ENCODE assay signal across 8 cellular contexts in genomic region chr19:4575978-4576933, GRCh38. TPM values are rescaled to one million over a fixed set of nuclear protein-coding genes. Genes with fewer than 3 reads are reported as not detected.
DNase-seq lines count a peak whose midpoint lies in the region; ATAC-seq and TF ChIP-seq lines count a peak whose summit lies in the region.

No MANE protein-coding gene starts in this region.

- WGBS in prostate gland = 62% methylated on average over 17 of the region's 17 CpGs

- no peak overlapping the region for H3K27ac Mint-ChIP-seq in activated T-helper 17 cell treated with anti-CD3 and anti-CD28 coated beads, Interleukin-2, amount 50 U/mL, for 72 hours

- no peaks in the 10 kb centered on the region for H3K36me3 Mint-ChIP-seq in activated T-helper 17 cell treated with anti-CD3 and anti-CD28 coated beads, Interleukin-2, amount 50 U/mL, for 72 hours (ENCODE audit: low read depth)

- H2AFZ ChIP-seq in OCI-LY1 (ENCODE audit: low read length) = no peak overlapping the region

- H3K4me1 ChIP-seq in OCI-LY1 (ENCODE audit: insufficient read depth, low read length, severe bottlenecking) (no peaks in the 10 kb centered on the region), prostate gland (replicated peaks) (no peaks in the 10 kb centered on the region)

- H3K4me2 ChIP-seq in OCI-LY1 (ENCODE audit: low read length) = no peak overlapping the region

- H3K79me2 ChIP-seq in OCI-LY1 (ENCODE audit: insufficient read depth, low read length) = no peaks in the 10 kb centered on the region

- no peaks in the 10 kb centered on the region for H4K20me1 ChIP-seq in OCI-LY1 (ENCODE audit: insufficient read depth, low read length)

- peak; percentile 59 for ATAC-seq in activated T-helper 17 cell treated with anti-CD3 and anti-CD28 coated beads, Interleukin-2, amount 50 U/mL, for 72 hours (replicated peaks)
- no peak for ATAC-seq in GM21619 (IDR thresholded peaks at IDR 0.05; ENCODE audit: unreplicated experiment)

- no peaks in the 10 kb centered on the region for H3K36me3 ChIP-seq in OCI-LY1 (ENCODE audit: insufficient read depth, low read length)
- H3K36me3 ChIP-seq in prostate gland = no peaks in the 10 kb centered on the region

- no peak overlapping the region for H3K4me3 ChIP-seq in OCI-LY1 (ENCODE audit: low read depth, low read length, poor library complexity, severe bottlenecking)
- no peak overlapping the region for H3K4me3 ChIP-seq in prostate gland

- H3K27ac ChIP-seq in OCI-LY1 (ENCODE audit: low read depth, low read length, poor library complexity, severe bottlenecking) (no peak overlapping the region), prostate gland (no peak overlapping the region)

- no peak for TF ChIP-seq POLR2A in prostate gland (IDR thresholded peaks at IDR 0.05)

- peaks cover 25% of the 10 kb centered on the region for H3K27me3 Mint-ChIP-seq in activated T-helper 17 cell treated with anti-CD3 and anti-CD28 coated beads, Interleukin-2, amount 50 U/mL, for 72 hours

- H3K4me1 Mint-ChIP-seq in activated T-helper 17 cell treated with anti-CD3 and anti-CD28 coated beads, Interleukin-2, amount 50 U/mL, for 72 hours = no peaks in the 10 kb centered on the region

- intact Hi-C loops in prostate gland (cut with DNase I) = loop anchor here (5.0 kb wide), 1 partner anchor 61 kb away; the partner anchor contains the start of gene TNFAIP8L1

- TF ChIP-seq CTCF in OCI-LY1 (IDR thresholded peaks at IDR 0.05; ENCODE audit: low read length) (peak; percentile 76), prostate gland (IDR thresholded peaks at IDR 0.05) (peak in 3 of 4 experiments; percentile 43 to 64 (median 63))

- H3K9me3 ChIP-seq in OCI-LY1 (ENCODE audit: low read length) = no peaks in the 10 kb centered on the region
- H3K9me3 ChIP-seq in prostate gland = no peaks in the 10 kb centered on the region

- H3K9ac ChIP-seq in OCI-LY1 (ENCODE audit: low read length) = no peak overlapping the region

- no peaks in the 10 kb centered on the region for H3K9me2 ChIP-seq in OCI-LY1 (ENCODE audit: low read depth, low read length)

- peaks cover 2% of the 10 kb centered on the region; the same call in 1 of the 2 replicates for H3K27me3 ChIP-seq in OCI-LY1 (ENCODE audit: insufficient read depth, low read length)
- H3K27me3 ChIP-seq in prostate gland (replicated peaks; ENCODE audit: insufficient read depth) = peaks cover 10% of the 10 kb centered on the region

- H3K4me3 Mint-ChIP-seq in activated T-helper 17 cell treated with anti-CD3 and anti-CD28 coated beads, Interleukin-2, amount 50 U/mL, for 72 hours = no peak overlapping the region

- no peaks in the 10 kb centered on the region for H3K9me3 Mint-ChIP-seq in activated T-helper 17 cell treated with anti-CD3 and anti-CD28 coated beads, Interleukin-2, amount 50 U/mL, for 72 hours

- DNase-seq in NCI-H1417 (lab: John Stamatoyannopoulos, UW) (peak; percentile 20 to 57 (median 27)), NCI-H1417 treated with DMSO at 0.1 percent for 48 hours (lab: John Stamatoyannopoulos, UW) (no peak), germinal center (ENCODE audit: low spot score) (peak; percentile 77), prostate gland (ENCODE audit: low spot score) (peak; percentile 34), ureter (ENCODE audit: low spot score) (peak; percentile 61)

- H3F3A ChIP-seq in OCI-LY1 (ENCODE audit: insufficient read depth, low read length) = no peaks in the 10 kb centered on the region; the same call in 1 of the 2 replicates

RNA-seq across cellular contexts. Expression of gene SEMA6B, which starts 16.8 kb away (rescaled TPM):
- total RNA-seq in activated T-helper 17 cell treated with anti-CD3 and anti-CD28 coated beads, Interleukin-2, amount 50 U/mL, for 72 hours = under 1 TPM in 1 of 2 donors, not detected in 1; 0.05 TPM
- total RNA-seq in prostate gland (1 to 10 TPM; 4.3 to 7.8 TPM), ureter (12.3 TPM)

RNA-seq across cellular contexts. Expression of gene LRG1, which starts 36.4 kb away (rescaled TPM):
- under 1 TPM; 0.53 to 0.93 TPM for total RNA-seq in activated T-helper 17 cell treated with anti-CD3 and anti-CD28 coated beads, Interleukin-2, amount 50 U/mL, for 72 hours
- 1 to 10 TPM; 2.5 to 3.6 TPM for total RNA-seq in prostate gland
- 19.4 TPM for total RNA-seq in ureter

RNA-seq across cellular contexts. Expression of gene PLIN5, which starts 41.2 kb away (rescaled TPM):
- under 1 TPM in 1 of 2 donors, not detected in 1; 0.17 TPM for total RNA-seq in activated T-helper 17 cell treated with anti-CD3 and anti-CD28 coated beads, Interleukin-2, amount 50 U/mL, for 72 hours
- total RNA-seq in prostate gland (10 to 100 TPM; 23.2 to 26.8 TPM), ureter (30.3 TPM)

RNA-seq across cellular contexts. Expression of gene PLIN4, which starts 58.0 kb away (rescaled TPM):
- under 1 TPM in 1 of 2 donors, not detected in 1; 0.05 TPM for total RNA-seq in activated T-helper 17 cell treated with anti-CD3 and anti-CD28 coated beads, Interleukin-2, amount 50 U/mL, for 72 hours
- total RNA-seq in prostate gland (10 to 100 TPM in 1 of 2 donors, 1 to 10 TPM in 1; 8.2 to 13.9 TPM), ureter (27.1 TPM)

Comparison
In these comparisons a context has a peak if more than half of its experiments do, and no peak if none do; other contexts are left out.
1. RNA of gene SEMA6B, which starts 16.8 kb away (total RNA-seq): 12.3 TPM in ureter (single experiment) and 4.3 to 7.8 TPM in prostate gland; 0.05 TPM in activated T-helper 17 cell treated with anti-CD3 and anti-CD28 coated beads, Interleukin-2, amount 50 U/mL, for 72 hours; every median in the first group is over 4 times any median in the second.
2. RNA of gene PLIN5, which starts 41.2 kb away (total RNA-seq): 30.3 TPM in ureter (single experiment) and 23.2 to 26.8 TPM in prostate gland; 0.17 TPM in activated T-helper 17 cell treated with anti-CD3 and anti-CD28 coated beads, Interleukin-2, amount 50 U/mL, for 72 hours; every median in the first group is over 10 times any median in the second.